ENCODE assay signal across 8 cellular contexts in the genomic region with DNA sequence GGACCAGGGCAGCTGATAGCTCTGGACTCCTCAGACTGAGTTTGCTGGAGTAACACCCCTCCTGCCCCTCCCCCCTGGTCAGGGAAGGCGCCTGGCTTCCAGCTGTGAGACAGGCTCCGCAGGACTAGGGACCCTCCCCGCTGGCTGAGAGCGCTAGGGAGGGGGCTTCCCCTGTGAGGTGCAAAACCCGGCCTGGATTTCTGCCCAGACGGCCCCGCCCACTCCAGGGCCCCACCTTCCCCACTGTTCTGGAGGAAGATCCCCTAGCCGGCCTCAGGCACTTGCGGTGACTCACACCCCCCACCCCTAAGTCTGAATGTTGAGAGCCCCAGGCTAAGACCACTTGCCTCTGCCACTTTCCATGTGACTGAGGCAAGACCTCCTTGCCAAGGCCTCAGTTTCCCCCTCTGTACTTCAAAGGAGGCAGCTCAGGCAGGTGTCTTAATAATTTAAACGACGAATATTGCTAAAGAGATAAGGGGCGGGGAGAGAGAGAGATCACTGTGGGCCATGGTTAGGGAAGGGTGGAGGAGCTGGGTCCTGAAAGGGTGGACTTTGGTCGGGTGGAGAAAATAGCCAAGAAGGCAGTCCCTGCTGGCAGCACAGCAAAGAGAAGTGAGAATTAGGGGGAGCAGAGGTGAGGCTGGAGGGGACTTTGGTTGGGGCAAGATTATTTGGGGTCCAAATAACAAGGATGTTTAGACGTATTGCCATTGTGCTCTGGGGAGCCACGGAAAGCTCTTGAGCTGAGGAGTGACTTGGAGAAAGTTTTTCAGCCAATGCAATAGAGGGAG. TPM values are rescaled to one million over a fixed set of nuclear protein-coding genes. Genes with fewer than 3 reads are reported as not detected.
DNase-seq lines count a peak whose midpoint lies in the region; ATAC-seq and TF ChIP-seq lines count a peak whose summit lies in the region.

No MANE protein-coding gene starts in this region.

- TF ChIP-seq POLR2A in esophagus muscularis mucosa (IDR thresholded peaks at IDR 0.05; ENCODE audit: low read depth), result no peak

- ATAC-seq in activated CD8-positive, alpha-beta T cell treated with anti-CD3 and anti-CD28 coated beads for 36 hours, result peak; percentile 84
- no peak for ATAC-seq in activated CD8-positive, alpha-beta T cell treated with anti-CD3 and anti-CD28 coated beads, Interleukin-2, amount 10 ng/mL, durations not matched to agents 7 days and 5 days
- ATAC-seq in omental fat pad (ENCODE audit: low FRiP score) (peak; percentile 60), HG03108 (IDR thresholded peaks at IDR 0.05; ENCODE audit: unreplicated experiment) (no peak), GM18909 (IDR thresholded peaks at IDR 0.05; ENCODE audit: poor library complexity, unreplicated experiment) (no peak), HG03432 (IDR thresholded peaks at IDR 0.05; ENCODE audit: unreplicated experiment) (no peak)

- H3K4me3 ChIP-seq in NT2/D1 (ENCODE audit: insufficient read length, low read depth) (no peak overlapping the region), esophagus muscularis mucosa (peak overlapping the region; percentile 64 to 79 (median 66))

- WGBS in esophagus muscularis mucosa, result 23% methylated on average over 10 of the region's 15 CpGs

- H3K36me3 Mint-ChIP-seq in activated CD8-positive, alpha-beta T cell treated with anti-CD3 and anti-CD28 coated beads for 36 hours (ENCODE audit: low read depth), result no peaks in the 10 kb centered on the region
- no peaks in the 10 kb centered on the region for H3K36me3 Mint-ChIP-seq in activated CD8-positive, alpha-beta T cell treated with anti-CD3 and anti-CD28 coated beads, Interleukin-2, amount 10 ng/mL, durations not matched to agents 7 days and 5 days (ENCODE audit: low read depth)

- TF ChIP-seq EP300 in esophagus muscularis mucosa (IDR thresholded peaks at IDR 0.05), result no peak

- peak overlapping the region; percentile 71 for H3K9ac ChIP-seq in NT2/D1 (ENCODE audit: insufficient read length, low read depth)

- intact Hi-C loops in activated CD8-positive, alpha-beta T cell treated with anti-CD3 and anti-CD28 coated beads for 36 hours (cut with micrococcal nuclease), result no loop called here
- intact Hi-C loops in esophagus muscularis mucosa (cut with DNase I), result no loop called here

- H3K4me1 ChIP-seq in NT2/D1 (ENCODE audit: insufficient read depth, insufficient read length) (peaks cover 35% of the 10 kb centered on the region), esophagus muscularis mucosa (peaks cover 61 to 78% (median 68%) of the 10 kb centered on the region in 4 donors)

- H3K27me3 ChIP-seq in NT2/D1 (ENCODE audit: insufficient read depth, insufficient read length) (no peaks in the 10 kb centered on the region), esophagus muscularis mucosa (no peaks in the 10 kb centered on the region)

- no peaks in the 10 kb centered on the region for H3K9me3 Mint-ChIP-seq in activated CD8-positive, alpha-beta T cell treated with anti-CD3 and anti-CD28 coated beads for 36 hours
- H3K9me3 Mint-ChIP-seq in activated CD8-positive, alpha-beta T cell treated with anti-CD3 and anti-CD28 coated beads, Interleukin-2, amount 10 ng/mL, durations not matched to agents 7 days and 5 days (ENCODE audit: insufficient read depth), result no peaks in the 10 kb centered on the region

- DNase-seq in activated CD8-positive, alpha-beta T cell treated with anti-CD3 and anti-CD28 coated beads for 36 hours, result peak; percentile 74
- no peak for DNase-seq in activated CD8-positive, alpha-beta T cell treated with anti-CD3 and anti-CD28 coated beads, Interleukin-2, amount 10 ng/mL, durations not matched to agents 7 days and 5 days
- DNase-seq in NT2/D1 (ENCODE audit: low read depth, low spot score) (peak; percentile 54), esophagus muscularis mucosa (ENCODE audit: extremely low spot score) (no peak), omental fat pad (ENCODE audit: low spot score) (no peak)

- peaks cover 16% of the 10 kb centered on the region for H3K4me1 Mint-ChIP-seq in activated CD8-positive, alpha-beta T cell treated with anti-CD3 and anti-CD28 coated beads for 36 hours (ENCODE audit: low read depth)
- H3K4me1 Mint-ChIP-seq in activated CD8-positive, alpha-beta T cell treated with anti-CD3 and anti-CD28 coated beads, Interleukin-2, amount 10 ng/mL, durations not matched to agents 7 days and 5 days (ENCODE audit: low read depth), result peaks cover 9% of the 10 kb centered on the region

- POLR2A ChIA-PET in activated CD8-positive, alpha-beta T cell treated with anti-CD3 and anti-CD28 coated beads for 36 hours (lab: Charles Lee), result no interaction called here
- POLR2A ChIA-PET in activated CD8-positive, alpha-beta T cell treated with anti-CD3 and anti-CD28 coated beads, Interleukin-2, amount 10 ng/mL, durations not matched to agents 7 days and 5 days (lab: Charles Lee), result no interaction called here

- TF ChIP-seq CTCF in activated CD8-positive, alpha-beta T cell treated with anti-CD3 and anti-CD28 coated beads for 36 hours (IDR thresholded peaks at IDR 0.05), result no peak
- TF ChIP-seq CTCF in esophagus muscularis mucosa (IDR thresholded peaks at IDR 0.05) (no peak), omental fat pad (IDR thresholded peaks at IDR 0.05) (no peak)

- no peaks in the 10 kb centered on the region for H3K9me3 ChIP-seq in NT2/D1 (ENCODE audit: insufficient read depth, low read length)
- no peaks in the 10 kb centered on the region for H3K9me3 ChIP-seq in esophagus muscularis mucosa

- H3K36me3 ChIP-seq in NT2/D1 (ENCODE audit: insufficient read depth, insufficient read length, low read length) (peaks cover 15% of the 10 kb centered on the region), esophagus muscularis mucosa (no peaks in the 10 kb centered on the region)

- CTCF ChIA-PET in activated CD8-positive, alpha-beta T cell treated with anti-CD3 and anti-CD28 coated beads for 36 hours (lab: Charles Lee), result interaction anchor here (1.3 to 1.5 kb wide), 2 partner anchors 9 to 104 kb away, joined by 3 to 4 read pairs; no protein-coding TSS in a partner anchor
- CTCF ChIA-PET in activated CD8-positive, alpha-beta T cell treated with anti-CD3 and anti-CD28 coated beads, Interleukin-2, amount 10 ng/mL, durations not matched to agents 7 days and 5 days (lab: Charles Lee), result no interaction called here

- peak overlapping the region; percentile 21 for H3K4me3 Mint-ChIP-seq in activated CD8-positive, alpha-beta T cell treated with anti-CD3 and anti-CD28 coated beads for 36 hours
- no peak overlapping the region for H3K4me3 Mint-ChIP-seq in activated CD8-positive, alpha-beta T cell treated with anti-CD3 and anti-CD28 coated beads, Interleukin-2, amount 10 ng/mL, durations not matched to agents 7 days and 5 days

- no peak overlapping the region for H3K27ac Mint-ChIP-seq in activated CD8-positive, alpha-beta T cell treated with anti-CD3 and anti-CD28 coated beads for 36 hours
- H3K27ac Mint-ChIP-seq in activated CD8-positive, alpha-beta T cell treated with anti-CD3 and anti-CD28 coated beads, Interleukin-2, amount 10 ng/mL, durations not matched to agents 7 days and 5 days, result no peak overlapping the region

- peak overlapping the region; percentile 67 to 79 (median 72) for H3K27ac ChIP-seq in esophagus muscularis mucosa (replicated peaks in 1 of 4)

- peaks cover 54% of the 10 kb centered on the region for H3K27me3 Mint-ChIP-seq in activated CD8-positive, alpha-beta T cell treated with anti-CD3 and anti-CD28 coated beads for 36 hours
- peaks cover 48% of the 10 kb centered on the region for H3K27me3 Mint-ChIP-seq in activated CD8-positive, alpha-beta T cell treated with anti-CD3 and anti-CD28 coated beads, Interleukin-2, amount 10 ng/mL, durations not matched to agents 7 days and 5 days (ENCODE audit: low read depth)

RNA-seq across cellular contexts. Expression of a gene that starts 1.0 kb away (rescaled TPM):
- total RNA-seq in activated CD8-positive, alpha-beta T cell treated with anti-CD3 and anti-CD28 coated beads for 36 hours, result 1 to 10 TPM in 1 of 2 experiments, under 1 TPM in 1; 0.54 to 1.5 TPM
- under 1 TPM; 0.08 to 0.13 TPM for total RNA-seq in activated CD8-positive, alpha-beta T cell treated with anti-CD3 and anti-CD28 coated beads, Interleukin-2, amount 10 ng/mL, durations not matched to agents 7 days and 5 days
- 100 to 1,000 TPM in 1 of 4 donors, 10 to 100 TPM in 3; 41.7 to 102 (median 62.4) TPM for total RNA-seq in esophagus muscularis mucosa
- total RNA-seq in omental fat pad, result 10 to 100 TPM; 19.2 to 45.4 (median 34.8) TPM

Comparison
In these comparisons a context has a peak if more than half of its experiments do, and no peak if none do; other contexts are left out.
1. ATAC-seq: peak in activated CD8-positive, alpha-beta T cell treated with anti-CD3 and anti-CD28 coated beads for 36 hours (single experiment) and omental fat pad (single experiment); none in activated CD8-positive, alpha-beta T cell treated with anti-CD3 and anti-CD28 coated beads, Interleukin-2, amount 10 ng/mL, durations not matched to agents 7 days and 5 days (single experiment), HG03108 (single experiment), GM18909 (single experiment) and HG03432 (single experiment).
2. DNase-seq: peak in activated CD8-positive, alpha-beta T cell treated with anti-CD3 and anti-CD28 coated beads for 36 hours (single experiment) and NT2/D1 (single experiment); none in activated CD8-positive, alpha-beta T cell treated with anti-CD3 and anti-CD28 coated beads, Interleukin-2, amount 10 ng/mL, durations not matched to agents 7 days and 5 days (single experiment), esophagus muscularis mucosa (single experiment) and omental fat pad (single experiment).
3. RNA of a gene that starts 1.0 kb away (total RNA-seq): 41.7 to 102 TPM in esophagus muscularis mucosa and 19.2 to 45.4 TPM in omental fat pad; 0.54 to 1.5 TPM in activated CD8-positive, alpha-beta T cell treated with anti-CD3 and anti-CD28 coated beads for 36 hours and 0.08 to 0.13 TPM in activated CD8-positive, alpha-beta T cell treated with anti-CD3 and anti-CD28 coated beads, Interleukin-2, amount 10 ng/mL, durations not matched to agents 7 days and 5 days; every median in the first group is over 4 times any median in the second.